In the genomic region with DNA sequence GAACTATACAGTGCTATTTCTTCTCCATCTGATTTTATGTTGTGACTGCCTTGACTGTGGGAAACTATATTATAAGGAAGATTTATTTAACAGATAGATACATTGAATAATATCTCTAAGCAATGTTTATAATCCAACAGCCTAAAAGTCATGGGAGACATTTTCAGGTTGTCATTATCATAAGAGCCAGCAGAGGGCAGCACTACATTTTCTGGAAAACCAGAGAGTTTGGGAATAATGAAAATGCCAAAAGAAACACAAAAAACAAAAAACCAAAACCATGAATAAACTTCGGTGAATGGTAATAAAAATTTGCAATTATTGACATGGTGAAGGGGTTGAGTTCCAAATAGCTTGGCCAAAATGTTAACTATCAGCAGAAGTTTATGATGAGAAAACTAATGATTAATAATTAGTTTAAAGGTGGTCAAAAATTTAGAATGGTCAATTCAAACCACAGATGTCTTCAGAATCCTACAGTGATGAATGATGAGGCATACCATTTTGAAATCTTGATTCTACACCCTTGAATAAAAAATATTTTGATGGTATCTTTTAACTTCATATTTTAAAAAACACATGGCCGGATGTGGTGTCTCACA, we compare ENCODE assay signal across 8 cellular contexts. TPM values are rescaled to one million over a fixed set of nuclear protein-coding genes. Genes with fewer than 3 reads are reported as not detected.
DNase-seq lines count a peak whose midpoint lies in the region; ATAC-seq and TF ChIP-seq lines count a peak whose summit lies in the region.

No MANE protein-coding gene starts in this region.

- peak; percentile 64 for TF ChIP-seq CTCF in GM06990 (IDR thresholded peaks at IDR 0.05; ENCODE audit: insufficient read depth, low read length, poor library complexity, severe bottlenecking)
- TF ChIP-seq CTCF in omental fat pad (IDR thresholded peaks at IDR 0.05): peak in 1 of 3 donors; percentile 28

- H3K36me3 ChIP-seq in GM06990 (ENCODE audit: control insufficient read depth, insufficient read depth, low read length): peaks cover 7% of the 10 kb centered on the region

- ATAC-seq in omental fat pad (ENCODE audit: low FRiP score) (no peak), HG02678 (IDR thresholded peaks at IDR 0.05; ENCODE audit: unreplicated experiment) (no peak)

- peak; percentile 28 for DNase-seq in Ammon's horn (ENCODE audit: low spot score)
- DNase-seq in GM06990 (ENCODE audit: extremely low read depth, insufficient read length): no peak
- peak; percentile 53 for DNase-seq in NCI-H82 (lab: John Stamatoyannopoulos, UW)
- DNase-seq in cerebellar cortex (ENCODE audit: low spot score): peak; percentile 64
- peak; percentile 34 to 62 for DNase-seq in lung microvascular endothelial cell (ENCODE audit: low read depth in 2 of 2)
- DNase-seq in omental fat pad (ENCODE audit: low spot score): no peak
- DNase-seq in NK-92 treated with Interleukin-12 subunit alpha and Interleukin-12 subunit beta, amount 100 ng/mL, for 24 hours (lab: John Stamatoyannopoulos, UW): no peak

- no peak overlapping the region for H3K4me3 ChIP-seq in GM06990 (replicated peaks; ENCODE audit: low read depth, low read length)

- H3K27me3 ChIP-seq in GM06990 (replicated peaks; ENCODE audit: control insufficient read depth, insufficient read depth, low read length): no peaks in the 10 kb centered on the region

RNA-seq across cellular contexts. Expression of gene EEF1B2, which starts 4.7 kb away (rescaled TPM):
- 432 and 452 TPM in 2 replicates for total RNA-seq in lung microvascular endothelial cell
- total RNA-seq in omental fat pad: 100 to 1,000 TPM; 392 to 494 (median 393) TPM

RNA-seq across cellular contexts. Expression of gene NDUFS1, which starts 5.1 kb away (rescaled TPM):
- 77.4 and 101 TPM in 2 replicates for total RNA-seq in lung microvascular endothelial cell
- total RNA-seq in omental fat pad: 10 to 100 TPM; 74.6 to 96.2 (median 86.0) TPM

Comparison
In these comparisons a context has a peak if more than half of its experiments do, and no peak if none do; other contexts are left out.
1. DNase-seq: peak in Ammon's horn (single experiment), NCI-H82 (single experiment), cerebellar cortex (single experiment) and lung microvascular endothelial cell (2 of 2); none in GM06990 (single experiment), omental fat pad (single experiment) and NK-92 treated with Interleukin-12 subunit alpha and Interleukin-12 subunit beta, amount 100 ng/mL, for 24 hours (single experiment).